8 cellular contexts compared by ENCODE assay signal in genomic region chr11:134412508-134413333, GRCh38. TPM values are rescaled to one million over a fixed set of nuclear protein-coding genes. Genes with fewer than 3 reads are reported as not detected.
A peak's percentile ranks its signal among the peaks of the same experiment; 100 is the strongest.
DNase-seq lines count a peak whose midpoint lies in the region; ATAC-seq lines count a peak whose summit lies in the region.

No MANE protein-coding gene starts in this region.

- H3K4me1 ChIP-seq in right cardiac atrium (ENCODE audit: control insufficient read depth, insufficient read depth, low read length) = no peaks in the 10 kb centered on the region

- 1% methylated on average over 64 of the region's 64 CpGs for WGBS in right cardiac atrium

- no peaks in the 10 kb centered on the region for H3K9me3 ChIP-seq in right cardiac atrium (ENCODE audit: control insufficient read depth, low read length)

- no peak overlapping the region for H3K27ac ChIP-seq in right cardiac atrium (ENCODE audit: low read length)

- peak; percentile 26 for DNase-seq in NCI-H1436 (lab: John Stamatoyannopoulos, UW)
- DNase-seq in NCI-H1436 treated with DMSO at 0.1 percent for 48 hours (lab: John Stamatoyannopoulos, UW) = no peak
- DNase-seq in activated CD8-positive, alpha-beta memory T cell treated with anti-CD3 and anti-CD28 coated beads, Interleukin-2, amount 50 U/mL, for 4 hours = peak; percentile 21
- peak in 1 of 3 donors; percentile 58 for DNase-seq in right cardiac atrium
- peak; percentile 70 for DNase-seq in sciatic nerve (ENCODE audit: low spot score)
- no peak for DNase-seq in OCI-M2 (lab: John Stamatoyannopoulos, UW; ENCODE audit: unreplicated experiment)
- no peak for DNase-seq in D341Med (ENCODE audit: low spot score)

- H3K27me3 ChIP-seq in right cardiac atrium (ENCODE audit: control insufficient read depth, insufficient read depth) = no peaks in the 10 kb centered on the region

- peak overlapping the region; percentile 56 for H3K4me3 ChIP-seq in right cardiac atrium (ENCODE audit: low read length)

- intact Hi-C loops in right cardiac atrium (cut with DNase I) (no loop called here), sciatic nerve (cut with DNase I) (no loop called here)

- ATAC-seq in right cardiac atrium (peak in 1 of 2 donors; percentile 44), sciatic nerve (peak; percentile 44), GM21367 (IDR thresholded peaks at IDR 0.05; ENCODE audit: unreplicated experiment) (no peak)

RNA-seq across cellular contexts. Expression of gene B3GAT1, which starts 0.7 kb away (rescaled TPM):
- under 1 TPM in 3 of 4 donors, not detected in 1; 0.08 to 0.32 (median 0.29) TPM for total RNA-seq in right cardiac atrium
- polyA plus RNA-seq in right cardiac atrium = 0.18 TPM
- 23.3 TPM for total RNA-seq in sciatic nerve

Comparison
In these comparisons a context has a peak if more than half of its experiments do, and no peak if none do; other contexts are left out.
1. DNase-seq: peak in NCI-H1436 (single experiment), activated CD8-positive, alpha-beta memory T cell treated with anti-CD3 and anti-CD28 coated beads, Interleukin-2, amount 50 U/mL, for 4 hours (single experiment) and sciatic nerve (single experiment); none in NCI-H1436 treated with DMSO at 0.1 percent for 48 hours (single experiment), OCI-M2 (single experiment) and D341Med (single experiment).
2. RNA of gene B3GAT1, which starts 0.7 kb away (total RNA-seq): 23.3 TPM in sciatic nerve (single experiment); 0.08 to 0.32 TPM in right cardiac atrium; every median in the first group is over 10 times any median in the second.